8 cellular contexts compared by ENCODE assay signal in genomic region chr12:120230326-120230973, GRCh38. TPM values are rescaled to one million over a fixed set of nuclear protein-coding genes. Genes with fewer than 3 reads are reported as not detected.
A peak's percentile ranks its signal among the peaks of the same experiment; 100 is the strongest.
DNase-seq lines count a peak whose midpoint lies in the region; ATAC-seq, FAIRE-seq and TF ChIP-seq lines count a peak whose summit lies in the region.

No MANE protein-coding gene starts in this region.

- no peak for ATAC-seq in activated naive CD4-positive, alpha-beta T cell treated with anti-CD3 and anti-CD28 coated beads, Interleukin-2, amount 50 U/mL, for 72 hours
- ATAC-seq in heart left ventricle, result peak; percentile 51 to 62 (median 57)
- ATAC-seq in GM18511 (IDR thresholded peaks at IDR 0.05; ENCODE audit: unreplicated experiment), result no peak
- ATAC-seq in HG03045 (IDR thresholded peaks at IDR 0.05; ENCODE audit: unreplicated experiment), result no peak

- H3K9me3 Mint-ChIP-seq in activated naive CD4-positive, alpha-beta T cell treated with anti-CD3 and anti-CD28 coated beads, Interleukin-2, amount 50 U/mL, for 72 hours, result no peaks in the 10 kb centered on the region

- no peak for TF ChIP-seq POLR2A in heart left ventricle (IDR thresholded peaks at IDR 0.05)

- peaks cover 50 to 100% (median 94%) of the 10 kb centered on the region in 12 donors for H3K4me1 ChIP-seq in heart left ventricle

- peak overlapping the region; percentile 92 to 96 for H3K27ac Mint-ChIP-seq in activated naive CD4-positive, alpha-beta T cell treated with anti-CD3 and anti-CD28 coated beads, Interleukin-2, amount 50 U/mL, for 72 hours

- peak overlapping the region in 6 of 12 donors; percentile 0 to 24 (median 20) for H3K4me3 ChIP-seq in heart left ventricle

- H3K9me3 ChIP-seq in heart left ventricle, result no peaks in the 10 kb centered on the region

- no peak for FAIRE-seq in HTR-8/SVneo (lab: Jason Lieb, UNC)

- H3K36me3 Mint-ChIP-seq in activated naive CD4-positive, alpha-beta T cell treated with anti-CD3 and anti-CD28 coated beads, Interleukin-2, amount 50 U/mL, for 72 hours, result no peaks in the 10 kb centered on the region

- DNase-seq in AG20443 (ENCODE audit: low spot score), result peak; percentile 86
- DNase-seq in HTR-8/SVneo (ENCODE audit: insufficient read length, low spot score), result peak; percentile 92
- no peak for DNase-seq in activated naive CD4-positive, alpha-beta T cell treated with anti-CD3 and anti-CD28 coated beads, Interleukin-2, amount 50 U/mL, for 72 hours (ENCODE audit: low spot score in 2 of 2)
- DNase-seq in heart left ventricle, result peak; percentile 52 to 86 (median 78)
- peak; percentile 92 for DNase-seq in renal cortical epithelial cell (ENCODE audit: low read depth)
- no peak for DNase-seq in activated gamma-delta T cell treated with Interleukin-2 at 50 U/mL for 16 hours

- TF ChIP-seq CTCF in heart left ventricle (IDR thresholded peaks at IDR 0.05), result no peak

- WGBS in heart left ventricle, 4 donors, result 0 to 17% (median 10%) methylated on average over 2 to 9 of the region's 9 CpGs

- H3K27me3 ChIP-seq in heart left ventricle, result no peaks in the 10 kb centered on the region

- intact Hi-C loops in heart left ventricle (cut with DNase I), result loop anchor here in 1 of 10 donors (1.0 kb wide), 1 partner anchor 35 kb away; the partner anchor contains the start of gene PXN

- peaks cover 0 to 15% (median 10%) of the 10 kb centered on the region in 9 donors for H3K36me3 ChIP-seq in heart left ventricle

- peak overlapping the region; percentile 61 to 97 (median 92) for H3K27ac ChIP-seq in heart left ventricle

RNA-seq across cellular contexts. Expression of gene RPLP0, which starts 29.5 kb away (rescaled TPM):
- 1,000 to 10,000 TPM; 4,045 to 4,525 TPM for total RNA-seq in activated naive CD4-positive, alpha-beta T cell treated with anti-CD3 and anti-CD28 coated beads, Interleukin-2, amount 50 U/mL, for 72 hours
- total RNA-seq in heart left ventricle (1,000 to 10,000 TPM in 3 of 9 donors, 100 to 1,000 TPM in 6; 487 to 1,330 (median 861) TPM), renal cortical epithelial cell (1,806 and 3,735 TPM in 2 replicates)
- 1,000 to 10,000 TPM in 1 of 2 donors, 100 to 1,000 TPM in 1; 692 to 3,248 TPM for polyA plus RNA-seq in heart left ventricle

RNA-seq across cellular contexts. Expression of gene PXN, which starts 35.1 kb away (rescaled TPM):
- 10 to 100 TPM; 49.8 to 66.8 TPM for total RNA-seq in activated naive CD4-positive, alpha-beta T cell treated with anti-CD3 and anti-CD28 coated beads, Interleukin-2, amount 50 U/mL, for 72 hours
- 100 to 1,000 TPM in 1 of 9 donors, 10 to 100 TPM in 8; 34.3 to 103 (median 69.9) TPM for total RNA-seq in heart left ventricle
- 10 to 100 TPM; 58.7 to 90.5 TPM for polyA plus RNA-seq in heart left ventricle
- total RNA-seq in renal cortical epithelial cell, result 38.4 and 63.1 TPM in 2 replicates

RNA-seq across cellular contexts. Expression of gene GCN1, which starts 35.9 kb away (rescaled TPM):
- 100 to 1,000 TPM; 114 to 131 TPM for total RNA-seq in activated naive CD4-positive, alpha-beta T cell treated with anti-CD3 and anti-CD28 coated beads, Interleukin-2, amount 50 U/mL, for 72 hours
- total RNA-seq in heart left ventricle (10 to 100 TPM; 24.4 to 51.7 (median 34.6) TPM), renal cortical epithelial cell (80.6 and 216 TPM in 2 replicates)
- 10 to 100 TPM in 1 of 2 donors, 1 to 10 TPM in 1; 7.2 to 26.7 TPM for polyA plus RNA-seq in heart left ventricle

Comparison
In these comparisons a context has a peak if more than half of its experiments do, and no peak if none do; other contexts are left out.
1. DNase-seq: peak in AG20443 (single experiment), HTR-8/SVneo (single experiment), heart left ventricle (5 of 5) and renal cortical epithelial cell (single experiment); none in activated naive CD4-positive, alpha-beta T cell treated with anti-CD3 and anti-CD28 coated beads, Interleukin-2, amount 50 U/mL, for 72 hours (0 of 2) and activated gamma-delta T cell treated with Interleukin-2 at 50 U/mL for 16 hours (single experiment).
2. ATAC-seq: peak in heart left ventricle (4 of 4); none in activated naive CD4-positive, alpha-beta T cell treated with anti-CD3 and anti-CD28 coated beads, Interleukin-2, amount 50 U/mL, for 72 hours (0 of 2), GM18511 (single experiment) and HG03045 (single experiment).